In the genomic region with DNA sequence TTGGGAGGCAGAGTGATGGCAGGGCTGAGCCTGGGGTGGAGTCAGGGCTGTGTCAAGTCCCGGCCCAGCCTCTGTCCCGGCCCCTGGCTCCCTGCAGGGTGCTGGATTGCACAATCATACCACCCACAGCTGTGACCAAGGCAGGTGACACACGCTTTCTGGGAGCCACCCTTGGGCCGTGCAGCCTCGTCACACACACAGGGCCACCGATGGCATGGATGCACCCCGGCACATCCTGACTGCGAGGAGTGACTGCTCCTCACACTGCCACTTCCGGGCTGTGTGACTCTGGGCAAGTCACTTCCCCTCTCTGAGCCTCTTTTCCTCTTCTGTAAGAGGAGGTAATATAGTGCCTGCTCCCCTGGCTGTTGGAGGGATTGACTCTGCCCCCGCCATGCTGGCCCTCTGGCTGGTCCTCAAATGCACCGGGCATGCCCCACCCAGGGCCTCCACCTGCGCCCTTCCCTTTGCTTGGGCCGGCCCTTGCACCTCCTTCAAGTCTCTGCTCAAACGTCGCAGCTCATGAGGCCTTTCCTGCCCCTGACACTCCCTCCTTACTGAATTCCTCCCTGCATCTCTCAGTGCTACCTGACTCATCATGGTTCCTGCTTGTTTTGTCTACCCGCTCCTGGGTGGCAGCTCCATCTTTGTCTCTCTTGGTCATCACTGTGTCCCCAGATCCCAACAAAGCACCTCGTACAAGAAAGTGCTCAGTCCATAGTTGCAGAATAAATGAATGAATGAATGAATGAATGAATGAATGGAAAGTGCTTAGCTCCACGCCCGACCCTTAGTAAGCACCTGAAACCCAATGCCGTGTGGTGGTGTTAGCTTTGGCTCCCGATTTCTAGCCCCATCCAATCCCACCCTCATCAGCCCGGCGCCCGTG, we compare ENCODE assay signal across 7 cellular contexts.
DNase-seq lines count a peak whose midpoint lies in the region; ATAC-seq and TF ChIP-seq lines count a peak whose summit lies in the region.

No MANE protein-coding gene starts in this region.

- TF ChIP-seq CTCF in heart right ventricle (IDR thresholded peaks at IDR 0.05): no peak
- TF ChIP-seq CTCF in BE2C (IDR thresholded peaks at IDR 0.05; ENCODE audit: low read depth, low read length): no peak

- H3K27ac Mint-ChIP-seq in stimulated activated effector memory CD8-positive, alpha-beta T cell treated with anti-CD3 and anti-CD28 coated beads, Interleukin-12 subunit alpha, Interleukin-12 subunit beta, amount 100 ng/mL, for 72 hours: peak overlapping the region; percentile 95

- intact Hi-C loops in heart right ventricle (cut with DNase I): loop anchor here in 5 of 10 donors (5.0 to 10.0 kb wide), 4 partner anchors 59 to 181 kb away; a partner anchor contains a TSS

- H3K36me3 ChIP-seq in heart right ventricle: no peaks in the 10 kb centered on the region
- no peaks in the 10 kb centered on the region for H3K36me3 ChIP-seq in BE2C

- WGBS in heart right ventricle, 2 donors: 72 to 75% methylated on average over 24 of the region's 24 CpGs

- no peaks in the 10 kb centered on the region for H3K9me3 Mint-ChIP-seq in stimulated activated effector memory CD8-positive, alpha-beta T cell treated with anti-CD3 and anti-CD28 coated beads, Interleukin-12 subunit alpha, Interleukin-12 subunit beta, amount 100 ng/mL, for 72 hours

- H3K27me3 ChIP-seq in heart right ventricle: no peaks in the 10 kb centered on the region
- no peaks in the 10 kb centered on the region for H3K27me3 ChIP-seq in BE2C

- H3K4me1 ChIP-seq in heart right ventricle (peaks cover 10 to 72% (median 39%) of the 10 kb centered on the region in 9 donors), BE2C (peaks cover 35% of the 10 kb centered on the region)

- ATAC-seq in heart right ventricle (peak in 4 of 8 donors; percentile 10 to 18 (median 16)), HG03025 (IDR thresholded peaks at IDR 0.05; ENCODE audit: low FRiP score, unreplicated experiment) (no peak), HG03378 (IDR thresholded peaks at IDR 0.05; ENCODE audit: unreplicated experiment) (no peak)
- peak; percentile 78 for ATAC-seq in stimulated activated effector memory CD8-positive, alpha-beta T cell treated with anti-CD3 and anti-CD28 coated beads, Interleukin-12 subunit alpha, Interleukin-12 subunit beta, amount 100 ng/mL, for 72 hours

- peak overlapping the region; percentile 39 to 96 (median 84) for H3K27ac ChIP-seq in heart right ventricle

- DNase-seq in HT-29 (ENCODE audit: low spot score) (peak; percentile 91), SW480 (ENCODE audit: low spot score) (peak; percentile 81), heart right ventricle (no peak), BE2C (no peak)
- DNase-seq in stimulated activated effector memory CD8-positive, alpha-beta T cell treated with anti-CD3 and anti-CD28 coated beads, Interleukin-12 subunit alpha, Interleukin-12 subunit beta, amount 100 ng/mL, for 72 hours (ENCODE audit: low spot score in 2 of 2): peak in 1 of 2 donors; percentile 53

- peak overlapping the region; percentile 55 for H3K4me3 Mint-ChIP-seq in stimulated activated effector memory CD8-positive, alpha-beta T cell treated with anti-CD3 and anti-CD28 coated beads, Interleukin-12 subunit alpha, Interleukin-12 subunit beta, amount 100 ng/mL, for 72 hours

- no peak overlapping the region for H3K4me3 ChIP-seq in heart right ventricle
- H3K4me3 ChIP-seq in BE2C (ENCODE audit: low read depth, low read length): no peak overlapping the region

- H3K4me1 Mint-ChIP-seq in stimulated activated effector memory CD8-positive, alpha-beta T cell treated with anti-CD3 and anti-CD28 coated beads, Interleukin-12 subunit alpha, Interleukin-12 subunit beta, amount 100 ng/mL, for 72 hours: peaks cover 42% of the 10 kb centered on the region

- peaks cover 6% of the 10 kb centered on the region for H3K36me3 Mint-ChIP-seq in stimulated activated effector memory CD8-positive, alpha-beta T cell treated with anti-CD3 and anti-CD28 coated beads, Interleukin-12 subunit alpha, Interleukin-12 subunit beta, amount 100 ng/mL, for 72 hours

- H3K9me3 ChIP-seq in heart right ventricle (no peaks in the 10 kb centered on the region), BE2C (no peaks in the 10 kb centered on the region)

Comparison
In these comparisons a context has a peak if more than half of its experiments do, and no peak if none do; other contexts are left out.
1. DNase-seq: peak in HT-29 (single experiment) and SW480 (single experiment); none in heart right ventricle (0 of 2) and BE2C (single experiment).